22 cellular contexts compared by ENCODE assay signal in genomic region chr15:47339800-47340575, GRCh38.
DNase-seq lines count a peak whose midpoint lies in the region; ATAC-seq, FAIRE-seq and TF ChIP-seq lines count a peak whose summit lies in the region.
"Had no signal": no experiment of that assay in that cellular context is flagged by ENCODE, and none has a peak within 500 bp of the region (broad histone marks: within the 10 kb centered on the region; RNA-seq: fewer than 3 reads in every experiment).

No MANE protein-coding gene starts in this region.

- H3K4me1 Mint-ChIP-seq in glutamatergic neuron (ENCODE audit: low read depth, unreplicated experiment): peaks cover 6% of the 10 kb centered on the region
- H3K4me1 Mint-ChIP-seq: CD14-positive monocyte, GM23338 had no signal

- no peak overlapping the region for H2BK15ac ChIP-seq in IMR-90 (ENCODE audit: low read depth, low read length)

- H3K4me3 Mint-ChIP-seq in glutamatergic neuron (ENCODE audit: unreplicated experiment): peak overlapping the region; percentile 16
- H3K4me3 Mint-ChIP-seq: CD14-positive monocyte, GM23338 had no signal

- no peak for TF ChIP-seq CTCF in IMR-90 (conservative IDR thresholded peaks at IDR 0.05; ENCODE audit: low read depth, low read length)
- no peak for TF ChIP-seq CTCF in GM12878 (IDR thresholded peaks at IDR 0.05 in 2 of 3, conservative IDR thresholded peaks at IDR 0.05 in 1 of 3; ENCODE audit: control insufficient read depth in 2 of 3, extremely low read depth in 1 of 3, insufficient read depth in 1 of 3, low read depth in 3 of 3, low read length in 3 of 3)
- no peak for TF ChIP-seq CTCF in glutamatergic neuron (IDR thresholded peaks at IDR 0.05; ENCODE audit: partially characterized antibody, unreplicated experiment)
- TF ChIP-seq CTCF in WERI-Rb-1 (IDR thresholded peaks at IDR 0.05; ENCODE audit: low read depth, low read length): no peak
- no peak for TF ChIP-seq CTCF in breast epithelium (IDR thresholded peaks at IDR 0.05)

- FAIRE-seq in GM12878 (lab: Jason Lieb, UNC): no peak
- FAIRE-seq: G401.6 had no signal

- H2AK5ac ChIP-seq in IMR-90 (ENCODE audit: low read depth, low read length): 0 out of 2 replicates have a peak overlapping the region, but pooled peaks have one; percentile 73
- H2AK5ac ChIP-seq in trophoblast cell (ENCODE audit: low read length): no peak overlapping the region

- H2BK120ac ChIP-seq in IMR-90 (ENCODE audit: low read depth, low read length) (no peak overlapping the region), trophoblast cell (ENCODE audit: insufficient read depth, low read length, poor library complexity) (no peak overlapping the region)

- no peak overlapping the region for H4K12ac ChIP-seq in trophoblast cell (ENCODE audit: low read depth, low read length)

- no peaks in the 10 kb centered on the region for H3K27me3 ChIP-seq in IMR-90 (ENCODE audit: control insufficient read depth, insufficient read depth, low read length)
- H3K27me3 ChIP-seq in GM12878 (replicated peaks in 1 of 2; ENCODE audit: control insufficient read depth in 2 of 2, insufficient read depth in 2 of 2, low read length in 1 of 2): no peaks in the 10 kb centered on the region
- no peaks in the 10 kb centered on the region for H3K27me3 ChIP-seq in trophoblast cell (ENCODE audit: insufficient read depth, low read length)
- H3K27me3 ChIP-seq in WERI-Rb-1 (ENCODE audit: insufficient read depth, low read depth, severe bottlenecking): no peaks in the 10 kb centered on the region
- H3K27me3 ChIP-seq in breast epithelium: no peaks in the 10 kb centered on the region

- no peak overlapping the region for H2AFZ ChIP-seq in IMR-90 (replicated peaks; ENCODE audit: low read length, poor library complexity)
- H2AFZ ChIP-seq in GM12878 (ENCODE audit: control insufficient read depth, low read depth, low read length): no peak overlapping the region
- no peak overlapping the region for H2AFZ ChIP-seq in trophoblast cell (ENCODE audit: insufficient read depth, low read length, poor library complexity)
- H2AFZ ChIP-seq: GM23338 had no signal

- H4K8ac ChIP-seq in IMR-90 (ENCODE audit: low read depth in 2 of 2, low read length in 2 of 2) (no peak overlapping the region), trophoblast cell (ENCODE audit: low read depth, low read length) (no peak overlapping the region)

- RAD21 ChIA-PET in GM12878 (lab: Charles Lee; ENCODE audit: unreplicated experiment): no interaction called here

- POLR2A ChIA-PET in IMR-90 (lab: Charles Lee; ENCODE audit: unreplicated experiment) (no interaction called here), GM12878 (lab: Charles Lee) (no interaction called here)

- H3K27me3 Mint-ChIP-seq in glutamatergic neuron (ENCODE audit: unreplicated experiment): peaks cover 5% of the 10 kb centered on the region

- H3K9me3 ChIP-seq in IMR-90 (ENCODE audit: control insufficient read depth, insufficient read depth, low read length): no peaks in the 10 kb centered on the region
- H3K9me3 ChIP-seq in GM12878 (replicated peaks; ENCODE audit: control insufficient read depth, insufficient read depth, low read length): no peaks in the 10 kb centered on the region
- no peaks in the 10 kb centered on the region for H3K9me3 ChIP-seq in trophoblast cell (ENCODE audit: insufficient read depth, low read depth, low read length)
- no peaks in the 10 kb centered on the region for H3K9me3 ChIP-seq in WERI-Rb-1 (ENCODE audit: severe bottlenecking)
- no peaks in the 10 kb centered on the region for H3K9me3 ChIP-seq in breast epithelium

- TF ChIP-seq EP300 in GM12878 (IDR thresholded peaks at IDR 0.05; ENCODE audit: borderline replicate concordance in 1 of 2, control insufficient read depth in 1 of 2, low read depth in 2 of 2, low read length in 2 of 2): no peak

- BruUV-seq in IMR-90 (replicated peaks; lab: Mats Ljungman, UMichigan) (no TSS peak), GM12878 (replicated peaks; lab: Mats Ljungman, UMichigan) (no TSS peak)

- no peaks in the 10 kb centered on the region for H3K36me3 Mint-ChIP-seq in glutamatergic neuron (ENCODE audit: unreplicated experiment)
- H3K36me3 Mint-ChIP-seq: CD14-positive monocyte had no signal

- peak; percentile 53; the same call in 1 of the 2 replicates for ATAC-seq in IMR-90 (ENCODE audit: low read depth)
- no peak for ATAC-seq in GM12878
- no peak for ATAC-seq in SK-N-SH treated with all-trans-retinoic acid at 6 μM for 48 hours
- ATAC-seq: GM23338, PC-3 had no signal

- H3K27ac ChIP-seq in IMR-90 (ENCODE audit: insufficient read depth, low read length): no peak overlapping the region
- no peak overlapping the region for H3K27ac ChIP-seq in GM12878 (ENCODE audit: control insufficient read depth, insufficient read depth)
- H3K27ac ChIP-seq in trophoblast cell (ENCODE audit: low read depth, low read length): peak overlapping the region; percentile 39
- H3K27ac ChIP-seq in WERI-Rb-1: no peak overlapping the region
- no peak overlapping the region for H3K27ac ChIP-seq in breast epithelium
- H3K27ac ChIP-seq: RWPE1 had no signal

- H3K27ac Mint-ChIP-seq in glutamatergic neuron (ENCODE audit: unreplicated experiment): peak overlapping the region; percentile 6
- H3K27ac Mint-ChIP-seq: CD14-positive monocyte, GM23338 had no signal

- no peak overlapping the region for H3K4me2 ChIP-seq in IMR-90 (ENCODE audit: low read depth, low read length)
- no peak overlapping the region for H3K4me2 ChIP-seq in GM12878 (ENCODE audit: control insufficient read depth, insufficient read depth)
- no peak overlapping the region for H3K4me2 ChIP-seq in trophoblast cell (ENCODE audit: low read length)
- H3K4me2 ChIP-seq: GM23338 had no signal

- H3K4me1 ChIP-seq in IMR-90 (ENCODE audit: control insufficient read depth, insufficient read depth, low read length) (peaks cover 2% of the 10 kb centered on the region), GM12878 (ENCODE audit: control insufficient read depth, insufficient read depth, low read length) (no peaks in the 10 kb centered on the region), trophoblast cell (ENCODE audit: control insufficient read depth in 1 of 2, insufficient read depth in 2 of 2, low read length in 2 of 2) (peaks cover 18 to 26% of the 10 kb centered on the region in 2 experiments), breast epithelium (no peaks in the 10 kb centered on the region)

- WGBS in IMR-90 (ENCODE audit: extremely low coverage in 2 of 2, insufficient read length in 1 of 2), 2 experiments: 60% methylated on average over 1 of the region's 4 CpGs; no CpG with 5 or more reads in 1 of the 2 experiments
- 1% methylated on average over 4 of the region's 4 CpGs for WGBS in GM12878 (ENCODE audit: insufficient coverage, insufficient replicate concordance, low lambda C conversion rate, missing lambda C conversion rate)
- WGBS in trophoblast cell (ENCODE audit: extremely low coverage, insufficient coverage, insufficient read length): no CpG with 5 or more reads among the region's 4 CpGs

- H2BK5ac ChIP-seq in IMR-90 (ENCODE audit: low read depth, low read length, poor library complexity, severe bottlenecking) (no peak overlapping the region), trophoblast cell (ENCODE audit: low read depth, low read length, poor library complexity) (peak overlapping the region; percentile 39)

- H4K20me1 ChIP-seq in IMR-90 (ENCODE audit: insufficient read depth, low read length) (no peaks in the 10 kb centered on the region), GM12878 (ENCODE audit: control insufficient read depth, insufficient read depth) (no peaks in the 10 kb centered on the region)

- intact Hi-C loops in IMR-90 (cut with micrococcal nuclease): no loop called here
- intact Hi-C loops in GM12878 (cut with micrococcal nuclease; ENCODE audit: unreplicated experiment): no loop called here
- intact Hi-C loops in breast epithelium (cut with DNase I; ENCODE audit: low total_unique reads): no loop called here

- no peak overlapping the region for H3K9ac ChIP-seq in IMR-90 (ENCODE audit: low read depth, low read length)
- no peak overlapping the region for H3K9ac ChIP-seq in GM12878 (ENCODE audit: control insufficient read depth, insufficient read depth, low read length)
- H3K9ac ChIP-seq in trophoblast cell (ENCODE audit: low read length): no peak overlapping the region

- no peak overlapping the region for H3K4ac ChIP-seq in IMR-90 (ENCODE audit: low read depth, low read length)
- no peak overlapping the region for H3K4ac ChIP-seq in trophoblast cell (ENCODE audit: low read depth, low read length)

- H3K79me2 ChIP-seq in GM12878 (ENCODE audit: control insufficient read depth, insufficient read depth, low read length) (no peaks in the 10 kb centered on the region), trophoblast cell (ENCODE audit: control insufficient read depth, insufficient read depth, low read length, poor library complexity) (no peaks in the 10 kb centered on the region)

- peak overlapping the region; percentile 16; the same call in 1 of the 2 replicates for H4K5ac ChIP-seq in IMR-90 (ENCODE audit: low read depth, low read length)

- no peak overlapping the region for H2BK12ac ChIP-seq in trophoblast cell (ENCODE audit: low read length)

- H3K14ac ChIP-seq in IMR-90 (replicated peaks; ENCODE audit: low read depth, low read length) (no peak overlapping the region), trophoblast cell (ENCODE audit: low read length) (no peak overlapping the region)

- H3K56ac ChIP-seq in IMR-90 (ENCODE audit: extremely low read depth, insufficient read depth, low read length): no peak overlapping the region

- H3K79me1 ChIP-seq in IMR-90 (ENCODE audit: low read depth in 1 of 2, low read length in 2 of 2) (no peaks in the 10 kb centered on the region), trophoblast cell (ENCODE audit: low read length) (peaks cover 4% of the 10 kb centered on the region)

- SMC1A ChIA-PET in GM12878 (lab: Charles Lee; ENCODE audit: uncharacterized antibody, unreplicated experiment): interaction anchor here (0.6 to 0.7 kb wide), 2 partner anchors 51 to 501 kb away, joined by 3 read pairs; no protein-coding TSS in a partner anchor

- in situ Hi-C loops in IMR-90 (cut with MboI; ENCODE audit: low sequenced_read_pairs) (no loop called here), GM12878 (cut with MboI) (no loop called here)

- H3K23ac ChIP-seq in IMR-90 (ENCODE audit: low read depth, low read length): no peak overlapping the region
- no peak overlapping the region for H3K23ac ChIP-seq in trophoblast cell (ENCODE audit: low read length)

- H3K18ac ChIP-seq in IMR-90 (ENCODE audit: low read depth, low read length) (peak overlapping the region; percentile 31; the same call in 1 of the 2 replicates), trophoblast cell (ENCODE audit: low read length) (no peak overlapping the region)

- peaks cover 11% of the 10 kb centered on the region for H3K9me3 Mint-ChIP-seq in glutamatergic neuron (ENCODE audit: unreplicated experiment)

- H2BK20ac ChIP-seq in IMR-90 (ENCODE audit: low read depth, low read length): no peak overlapping the region

- H3K36me3 ChIP-seq in IMR-90 (ENCODE audit: control insufficient read depth, insufficient read depth, low read length): no peaks in the 10 kb centered on the region
- no peaks in the 10 kb centered on the region for H3K36me3 ChIP-seq in GM12878 (ENCODE audit: control insufficient read depth in 2 of 2, insufficient read depth in 2 of 2, low read length in 1 of 2)
- H3K36me3 ChIP-seq in trophoblast cell (ENCODE audit: control insufficient read depth in 1 of 2, insufficient read depth in 2 of 2, low read length in 2 of 2): no peaks in the 10 kb centered on the region
- no peaks in the 10 kb centered on the region for H3K36me3 ChIP-seq in WERI-Rb-1
- no peaks in the 10 kb centered on the region for H3K36me3 ChIP-seq in breast epithelium

- TF ChIP-seq POLR2A in IMR-90 (IDR thresholded peaks at IDR 0.05; ENCODE audit: low read depth, low read length) (no peak), GM12878 (IDR thresholded peaks at IDR 0.05; ENCODE audit: low read depth, low read length) (no peak), breast epithelium (IDR thresholded peaks at IDR 0.05) (no peak)

- dilution Hi-C loops in IMR-90 (cut with HindIII; ENCODE audit: low sequenced_read_pairs, unreplicated experiment): no loop called here

- CTCF ChIA-PET in IMR-90 (lab: Yijun Ruan, JAX): no interaction called here
- CTCF ChIA-PET in GM12878 (lab: Yijun Ruan, JAX): no interaction called here

- no peaks in the 10 kb centered on the region; the same call in 1 of the 2 replicates for H3K9me1 ChIP-seq in IMR-90 (ENCODE audit: insufficient read depth, low read length)

- H3K4me3 ChIP-seq in IMR-90 (ENCODE audit: insufficient read depth, low read depth, low read length) (no peak overlapping the region), GM12878 (no peak overlapping the region), trophoblast cell (ENCODE audit: low read depth, low read length) (no peak overlapping the region), WERI-Rb-1 (ENCODE audit: low read depth, low read length) (no peak overlapping the region), breast epithelium (no peak overlapping the region)
- H3K4me3 ChIP-seq: GM23338 had no signal

- no peak overlapping the region for H2AK9ac ChIP-seq in IMR-90 (replicated peaks; ENCODE audit: low read depth, low read length, poor library complexity)

- DNase-seq in IMR-90 (peak; percentile 2), GM12878 (ENCODE audit: low read depth, low spot score) (no peak), glutamatergic neuron (no peak), trophoblast cell (peak; percentile 81 to 92), germinal center (ENCODE audit: low spot score) (no peak), WERI-Rb-1 (no peak), breast epithelium (ENCODE audit: low spot score in 2 of 2) (no peak)
- DNase-seq: ACHN, AML-193, DMS79 treated with DMSO at 0.1 percent for 48 hours, HCEC 1CT, Karpas-422, NCI-H1417 treated with DMSO at 0.1 percent for 48 hours, NCI-H187 treated with DMSO at 0.1 percent for 48 hours, NCI-H526, PC-3, SIG-M5 had no signal

- no peak for TF ChIP-seq RAD21 in IMR-90 (IDR thresholded peaks at IDR 0.05; ENCODE audit: low read length)
- no peak for TF ChIP-seq RAD21 in GM12878 (IDR thresholded peaks at IDR 0.05; ENCODE audit: insufficient read depth, low read depth, low read length)

- H4K91ac ChIP-seq in IMR-90 (ENCODE audit: insufficient read depth, low read depth, low read length) (no peak overlapping the region; the same call in 1 of the 2 replicates), trophoblast cell (ENCODE audit: low read depth, low read length) (peak overlapping the region; percentile 75)

Comparison
In these comparisons a context has a peak if more than half of its experiments do, and no peak if none do; other contexts are left out.
1. DNase-seq: peak in IMR-90 (single experiment) and trophoblast cell (2 of 2); none in GM12878 (single experiment), glutamatergic neuron (single experiment), germinal center (single experiment), WERI-Rb-1 (single experiment) and breast epithelium (0 of 2).